Comparison of ENCODE assay signal across 11 cellular contexts in genomic region chr20:25227317-25227831, GRCh38. TPM values are rescaled to one million over a fixed set of nuclear protein-coding genes. Genes with fewer than 3 reads are reported as not detected.
A peak's percentile ranks its signal among the peaks of the same experiment; 100 is the strongest.
DNase-seq lines count a peak whose midpoint lies in the region; ATAC-seq and TF ChIP-seq lines count a peak whose summit lies in the region.
"Had no signal": no experiment of that assay in that cellular context is flagged by ENCODE, and none has a peak within 500 bp of the region (broad histone marks: within the 10 kb centered on the region; RNA-seq: fewer than 3 reads in every experiment).

No MANE protein-coding gene starts in this region.

- H3K4me1 ChIP-seq in trophoblast cell (ENCODE audit: control insufficient read depth in 1 of 2, insufficient read depth in 2 of 2, low read length in 2 of 2): peaks cover 4 to 7% of the 10 kb centered on the region in 2 experiments

- no peak overlapping the region for H3K4me3 Mint-ChIP-seq in activated T-cell treated with anti-CD3 and anti-CD28 coated beads, Interleukin-2, amount 50 U/mL, for 4 hours
- H3K4me3 Mint-ChIP-seq: natural killer cell treated with Interleukin-12 subunit alpha and Interleukin-12 subunit beta and Interleukin-15 and Interleukin-18, amount 100 ng/mL, for 72 hours had no signal

- H3K27ac ChIP-seq in trophoblast cell (ENCODE audit: low read depth, low read length): no peak overlapping the region

- no peak for TF ChIP-seq CTCF in fibroblast of villous mesenchyme (IDR thresholded peaks at IDR 0.05; ENCODE audit: insufficient read depth, low read depth, low read length)

- H3K4me1 Mint-ChIP-seq in activated T-cell treated with anti-CD3 and anti-CD28 coated beads, Interleukin-2, amount 50 U/mL, for 4 hours (ENCODE audit: low read depth): peaks cover 6% of the 10 kb centered on the region

- H4K91ac ChIP-seq in trophoblast cell (ENCODE audit: low read depth, low read length): no peak overlapping the region

- no peak overlapping the region for H3K4ac ChIP-seq in trophoblast cell (ENCODE audit: low read depth, low read length)

- H3K9me3 ChIP-seq in trophoblast cell (ENCODE audit: insufficient read depth, low read depth, low read length): no peaks in the 10 kb centered on the region

- no peak overlapping the region for H4K8ac ChIP-seq in trophoblast cell (ENCODE audit: low read depth, low read length)

- H3K27me3 ChIP-seq in trophoblast cell (ENCODE audit: insufficient read depth, low read length): no peaks in the 10 kb centered on the region

- no peak overlapping the region for H3K9ac ChIP-seq in trophoblast cell (ENCODE audit: low read length)

- H2BK120ac ChIP-seq in trophoblast cell (ENCODE audit: insufficient read depth, low read length, poor library complexity): no peak overlapping the region

- no peak overlapping the region for H3K23ac ChIP-seq in trophoblast cell (ENCODE audit: low read length)

- no peaks in the 10 kb centered on the region for H3K36me3 Mint-ChIP-seq in activated T-cell treated with anti-CD3 and anti-CD28 coated beads, Interleukin-2, amount 50 U/mL, for 4 hours (ENCODE audit: insufficient read depth)
- H3K36me3 Mint-ChIP-seq: natural killer cell treated with Interleukin-12 subunit alpha and Interleukin-12 subunit beta and Interleukin-15 and Interleukin-18, amount 100 ng/mL, for 72 hours had no signal

- H3K14ac ChIP-seq in trophoblast cell (ENCODE audit: low read length): no peak overlapping the region

- DNase-seq in EH (ENCODE audit: low read depth) (peak; percentile 94), fibroblast of villous mesenchyme (ENCODE audit: low read depth) (peak; percentile 91), trophoblast cell (peak; percentile 53 to 77), NCI-H1417 (lab: John Stamatoyannopoulos, UW) (no peak)
- DNase-seq in activated T-cell treated with anti-CD3 and anti-CD28 coated beads, Interleukin-2, amount 50 U/mL, for 4 hours: no peak
- DNase-seq: MM.1S, T-helper 9 cell had no signal

- ATAC-seq in SK-N-SH treated with all-trans-retinoic acid at 6 μM for 48 hours: peak; percentile 29
- no peak for ATAC-seq in HG03097 (IDR thresholded peaks at IDR 0.05; ENCODE audit: low FRiP score, unreplicated experiment)
- no peak for ATAC-seq in HG02759 (IDR thresholded peaks at IDR 0.05; ENCODE audit: unreplicated experiment)
- ATAC-seq in activated T-cell treated with anti-CD3 and anti-CD28 coated beads, Interleukin-2, amount 50 U/mL, for 4 hours: no peak
- ATAC-seq: natural killer cell treated with Interleukin-12 subunit alpha and Interleukin-12 subunit beta and Interleukin-15 and Interleukin-18, amount 100 ng/mL, for 72 hours had no signal

- no CpG with 5 or more reads among the region's 12 CpGs for WGBS in trophoblast cell (ENCODE audit: extremely low coverage, insufficient coverage, insufficient read length)

- H2AK5ac ChIP-seq in trophoblast cell (ENCODE audit: low read length): no peak overlapping the region

- H3K79me2 ChIP-seq in trophoblast cell (ENCODE audit: control insufficient read depth, insufficient read depth, low read length, poor library complexity): no peaks in the 10 kb centered on the region

- no peak overlapping the region for H2BK12ac ChIP-seq in trophoblast cell (ENCODE audit: low read length)

- peaks cover 2 to 13% of the 10 kb centered on the region in 2 experiments for H3K36me3 ChIP-seq in trophoblast cell (ENCODE audit: control insufficient read depth in 1 of 2, insufficient read depth in 2 of 2, low read length in 2 of 2)

- H2AFZ ChIP-seq in trophoblast cell (ENCODE audit: insufficient read depth, low read length, poor library complexity): no peak overlapping the region

- no peak overlapping the region for H2BK5ac ChIP-seq in trophoblast cell (ENCODE audit: low read depth, low read length, poor library complexity)

- H3K79me1 ChIP-seq in trophoblast cell (ENCODE audit: low read length): no peaks in the 10 kb centered on the region

- no peak overlapping the region for H3K18ac ChIP-seq in trophoblast cell (ENCODE audit: low read length)

- H3K27me3 Mint-ChIP-seq in activated T-cell treated with anti-CD3 and anti-CD28 coated beads, Interleukin-2, amount 50 U/mL, for 4 hours (ENCODE audit: low read depth): no peaks in the 10 kb centered on the region
- H3K27me3 Mint-ChIP-seq: natural killer cell treated with Interleukin-12 subunit alpha and Interleukin-12 subunit beta and Interleukin-15 and Interleukin-18, amount 100 ng/mL, for 72 hours had no signal

- no peaks in the 10 kb centered on the region for H3K9me3 Mint-ChIP-seq in activated T-cell treated with anti-CD3 and anti-CD28 coated beads, Interleukin-2, amount 50 U/mL, for 4 hours
- H3K9me3 Mint-ChIP-seq: natural killer cell treated with Interleukin-12 subunit alpha and Interleukin-12 subunit beta and Interleukin-15 and Interleukin-18, amount 100 ng/mL, for 72 hours had no signal

- H4K12ac ChIP-seq in trophoblast cell (ENCODE audit: low read depth, low read length): no peak overlapping the region

- H3K4me2 ChIP-seq in trophoblast cell (ENCODE audit: low read length): no peak overlapping the region

- H3K4me3 ChIP-seq in fibroblast of villous mesenchyme (ENCODE audit: low read depth, low read length): no peak overlapping the region
- no peak overlapping the region for H3K4me3 ChIP-seq in trophoblast cell (ENCODE audit: low read depth, low read length)

TF ChIP-seq in SK-N-SH treated with all-trans-retinoic acid at 6 μM for 48 hours, 23 proteins besides CTCF, POLR2A, EP300 and RAD21:
- TF ChIP-seq ZNF565 (CRISPR knock-in tag; conservative IDR thresholded peaks at IDR 0.05; ENCODE audit: low read depth) (no peak), ISL1 (CRISPR knock-in tag; IDR thresholded peaks at IDR 0.05) (0 out of 2 replicates have a peak, but pooled peaks have one; percentile 15)
TF ChIP-seq in SK-N-SH treated with all-trans-retinoic acid at 6 μM for 48 hours: peak in this region for 1.

RNA-seq across cellular contexts. Expression of gene PYGB, which starts 20.5 kb away (rescaled TPM):
- 110 and 151 TPM in 2 replicates for total RNA-seq in fibroblast of villous mesenchyme
- 21.3 and 22.0 TPM in 2 replicates for polyA plus RNA-seq in trophoblast cell (2013)
- total RNA-seq in activated T-cell treated with anti-CD3 and anti-CD28 coated beads, Interleukin-2, amount 50 U/mL, for 4 hours: 10 to 100 TPM; 32.5 to 37.6 (median 34.6) TPM

RNA-seq across cellular contexts. Expression of gene ENTPD6, which starts 31.9 kb away (rescaled TPM):
- 37.7 and 38.4 TPM in 2 replicates for total RNA-seq in fibroblast of villous mesenchyme
- 20.3 and 20.9 TPM in 2 replicates for polyA plus RNA-seq in trophoblast cell (2013)
- total RNA-seq in activated T-cell treated with anti-CD3 and anti-CD28 coated beads, Interleukin-2, amount 50 U/mL, for 4 hours: 10 to 100 TPM; 43.4 to 51.2 (median 47.1) TPM

Comparison
In these comparisons a context has a peak if more than half of its experiments do, and no peak if none do; other contexts are left out.
1. DNase-seq: peak in EH (single experiment), fibroblast of villous mesenchyme (single experiment) and trophoblast cell (2 of 2); none in NCI-H1417 (0 of 3) and activated T-cell treated with anti-CD3 and anti-CD28 coated beads, Interleukin-2, amount 50 U/mL, for 4 hours (single experiment).